ENCODE assay signal across 8 cellular contexts in the genomic region with DNA sequence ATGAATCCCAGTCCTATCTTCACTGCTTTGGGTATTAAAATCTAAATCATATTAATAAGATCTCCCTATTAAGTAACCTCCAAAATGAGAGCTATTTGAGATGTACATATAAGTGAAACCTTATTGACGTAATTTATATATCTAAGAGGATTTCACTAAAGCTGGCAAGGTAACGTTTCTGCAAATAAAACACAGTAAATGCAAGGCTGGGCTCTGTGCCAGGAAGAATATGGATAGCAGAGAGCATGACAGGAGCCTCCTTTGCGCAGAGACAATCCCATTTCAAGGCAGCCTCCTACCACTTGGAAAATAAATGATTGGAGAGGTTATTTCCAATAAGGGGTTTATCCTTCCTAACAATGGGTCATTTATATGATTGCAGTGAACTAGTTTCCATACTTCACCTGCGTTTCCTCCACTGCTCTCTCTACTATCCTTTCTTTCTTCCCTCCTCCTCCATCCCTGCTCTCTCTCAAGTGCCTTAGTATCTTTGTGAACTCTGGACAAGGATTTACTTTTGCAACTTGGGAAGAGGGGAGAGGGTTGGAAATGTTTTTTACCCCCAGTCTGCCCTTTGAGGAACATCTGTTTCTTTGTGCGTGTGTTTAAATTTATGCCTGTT. TPM values are rescaled to one million over a fixed set of nuclear protein-coding genes. Genes with fewer than 3 reads are reported as not detected.
DNase-seq lines count a peak whose midpoint lies in the region; ATAC-seq and TF ChIP-seq lines count a peak whose summit lies in the region.

No MANE protein-coding gene starts in this region.

- H3K4me1 ChIP-seq in Loucy (ENCODE audit: insufficient read depth, low read length, poor library complexity, severe bottlenecking) (peaks cover 35% of the 10 kb centered on the region), ascending aorta (peaks cover 8 to 35% of the 10 kb centered on the region in 2 donors)

- H3F3A ChIP-seq in Loucy (ENCODE audit: low read depth), result 0 out of 2 replicates have a peak, but pooled peaks cover 2% of the 10 kb centered on the region

- intact Hi-C loops in ascending aorta (cut with DNase I), result no loop called here

- peak overlapping the region; percentile 62 for H2AFZ ChIP-seq in Loucy (ENCODE audit: low read length)

- no peaks in the 10 kb centered on the region for H4K20me1 ChIP-seq in Loucy (ENCODE audit: insufficient read depth, low read length, poor library complexity, severe bottlenecking)

- no peaks in the 10 kb centered on the region for H3K9me2 ChIP-seq in Loucy (replicated peaks; ENCODE audit: low read depth, low read length)

- H3K79me2 ChIP-seq in Loucy (ENCODE audit: insufficient read depth, low read length), result no peaks in the 10 kb centered on the region

- H3K27me3 ChIP-seq in Loucy (ENCODE audit: insufficient read depth, low read length, poor library complexity, severe bottlenecking) (no peaks in the 10 kb centered on the region), ascending aorta (no peaks in the 10 kb centered on the region)

- H3K36me3 ChIP-seq in Loucy (ENCODE audit: insufficient read depth, low read length) (no peaks in the 10 kb centered on the region), ascending aorta (no peaks in the 10 kb centered on the region)

- H3K4me3 ChIP-seq in AG10803 (ENCODE audit: low read length) (peak overlapping the region; percentile 2; the same call in 1 of the 2 replicates), Loucy (ENCODE audit: low read length, poor library complexity, severe bottlenecking) (peak overlapping the region; percentile 74), ascending aorta (peak overlapping the region in 1 of 2 donors; percentile 95)

- peak overlapping the region; percentile 95 to 98 for H3K27ac ChIP-seq in ascending aorta

- peak overlapping the region; percentile 69 for H3K4me2 ChIP-seq in Loucy (ENCODE audit: low read depth, low read length, poor library complexity, severe bottlenecking)

- no peak for ATAC-seq in GM19395 (IDR thresholded peaks at IDR 0.05; ENCODE audit: unreplicated experiment)
- no peak for ATAC-seq in HG03432 (IDR thresholded peaks at IDR 0.05; ENCODE audit: unreplicated experiment)

- no peaks in the 10 kb centered on the region for H3K9me3 ChIP-seq in Loucy (ENCODE audit: insufficient read depth, low read depth, low read length)
- H3K9me3 ChIP-seq in ascending aorta, result no peaks in the 10 kb centered on the region

- no peak for DNase-seq in AG10803 (ENCODE audit: low read depth)
- DNase-seq in ascending aorta (ENCODE audit: low spot score in 2 of 2), result no peak
- peak; percentile 54 for DNase-seq in medulla oblongata (ENCODE audit: extremely low spot score)
- DNase-seq in effector CD4-positive, alpha-beta T cell, result no peak
- DNase-seq in HuH-7.5 (ENCODE audit: low spot score), result no peak

- TF ChIP-seq CTCF in AG10803 (conservative IDR thresholded peaks at IDR 0.05; ENCODE audit: low read length) (no peak), Loucy (conservative IDR thresholded peaks at IDR 0.05; ENCODE audit: low read length) (no peak), ascending aorta (IDR thresholded peaks at IDR 0.05) (no peak)

- peak overlapping the region; percentile 61 for H3K9ac ChIP-seq in Loucy (ENCODE audit: low read depth, low read length, poor library complexity, severe bottlenecking)

RNA-seq across cellular contexts. Expression of a gene that starts 3.0 kb away (rescaled TPM):
- total RNA-seq in ascending aorta, result 52.0 TPM
